Comparison of ENCODE assay signal across 14 cellular contexts in genomic region chr15:49135893-49136292, GRCh38. TPM values are rescaled to one million over a fixed set of nuclear protein-coding genes. Genes with fewer than 3 reads are reported as not detected.
A peak's percentile ranks its signal among the peaks of the same experiment; 100 is the strongest.
DNase-seq lines count a peak whose midpoint lies in the region; ATAC-seq and TF ChIP-seq lines count a peak whose summit lies in the region.
"Had no signal": no experiment of that assay in that cellular context is flagged by ENCODE, and none has a peak within 500 bp of the region (broad histone marks: within the 10 kb centered on the region; RNA-seq: fewer than 3 reads in every experiment).

No MANE protein-coding gene starts in this region.

- no peak for TF ChIP-seq EP300 in gastroesophageal sphincter (IDR thresholded peaks at IDR 0.05)

- ATAC-seq in GM19324 (IDR thresholded peaks at IDR 0.05; ENCODE audit: low FRiP score, unreplicated experiment) (no peak), gastroesophageal sphincter (no peak)
- ATAC-seq: esophagus mucosa, HCT116, left cardiac atrium had no signal

- H3K4me3 ChIP-seq in adipocyte (ENCODE audit: low read length) (no peak overlapping the region), kidney epithelial cell (ENCODE audit: low read depth, low read length) (no peak overlapping the region), gastroesophageal sphincter (no peak overlapping the region)
- H3K4me3 ChIP-seq: suprapubic skin had no signal

- H3K4me1 ChIP-seq in adipocyte (ENCODE audit: control insufficient read depth, insufficient read depth, low read length) = peaks cover 27% of the 10 kb centered on the region
- no peaks in the 10 kb centered on the region for H3K4me1 ChIP-seq in gastroesophageal sphincter
- H3K4me1 ChIP-seq: suprapubic skin had no signal

- peak; percentile 24 for DNase-seq in AG08396 (ENCODE audit: low spot score)
- DNase-seq in HS-5 (ENCODE audit: low read depth) = peak; percentile 89
- DNase-seq in adipocyte (ENCODE audit: low read depth) = peak; percentile 46
- peak; percentile 50 for DNase-seq in kidney epithelial cell (ENCODE audit: low read depth)
- DNase-seq in NCI-H146 treated with DMSO at 0.1 percent for 48 hours (lab: John Stamatoyannopoulos, UW; ENCODE audit: unreplicated experiment) = no peak
- no peak for DNase-seq in stimulated activated CD4-positive, alpha-beta T cell treated with anti-CD3 and anti-CD28 coated beads, Interleukin-2, amount 100 ng/mL, for 24 hours
- DNase-seq: activated CD4-positive, alpha-beta T cell treated with anti-CD3 and anti-CD28 coated beads, Interleukin-2, amount 50 U/mL, for 4 hours; amygdala; left cardiac atrium had no signal

- H3K9me3 ChIP-seq in adipocyte (ENCODE audit: control insufficient read depth, low read length) (no peaks in the 10 kb centered on the region), gastroesophageal sphincter (no peaks in the 10 kb centered on the region)
- H3K9me3 ChIP-seq: suprapubic skin had no signal

- TF ChIP-seq POLR2A in gastroesophageal sphincter (IDR thresholded peaks at IDR 0.05) = no peak

- H3K36me3 ChIP-seq in adipocyte (ENCODE audit: control insufficient read depth, insufficient read depth, low read length, severe bottlenecking) (peaks cover 98% of the 10 kb centered on the region), kidney epithelial cell (ENCODE audit: control insufficient read depth, insufficient read depth, low read length) (no peaks in the 10 kb centered on the region), gastroesophageal sphincter (peaks cover 0 to 98% of the 10 kb centered on the region in 2 donors)

- WGBS in gastroesophageal sphincter (ENCODE audit: low coverage in 1 of 2), 2 donors = 73 to 92% methylated on average over 3 of the region's 3 CpGs

- H3K27me3 ChIP-seq in adipocyte (replicated peaks; ENCODE audit: control insufficient read depth, insufficient read depth, low read length) = no peaks in the 10 kb centered on the region
- H3K27me3 ChIP-seq in kidney epithelial cell (ENCODE audit: control insufficient read depth, insufficient read depth, low read length) = no peaks in the 10 kb centered on the region
- H3K27me3 ChIP-seq in gastroesophageal sphincter = no peaks in the 10 kb centered on the region
- H3K27me3 ChIP-seq: suprapubic skin had no signal

- TF ChIP-seq CTCF in kidney epithelial cell (IDR thresholded peaks at IDR 0.05; ENCODE audit: insufficient read depth, low read length, poor library complexity, severe bottlenecking) = no peak
- no peak for TF ChIP-seq CTCF in gastroesophageal sphincter (IDR thresholded peaks at IDR 0.05)

- no peak overlapping the region for H3K9ac ChIP-seq in adipocyte (ENCODE audit: low read length)

- no peak overlapping the region for H3K27ac ChIP-seq in gastroesophageal sphincter
- H3K27ac ChIP-seq: suprapubic skin had no signal

RNA-seq across cellular contexts. Expression of gene COPS2, which starts 19.5 kb away (rescaled TPM):
- 35.7 and 46.1 TPM in 2 replicates for total RNA-seq in kidney epithelial cell
- total RNA-seq in gastroesophageal sphincter = 10 to 100 TPM; 64.2 to 79.1 (median 70.2) TPM

RNA-seq across cellular contexts. Expression of gene GALK2, which starts 34.2 kb away (rescaled TPM):
- total RNA-seq in kidney epithelial cell (16.4 and 28.6 TPM in 2 replicates), gastroesophageal sphincter (10 to 100 TPM; 30.0 to 54.8 (median 43.8) TPM)

Comparison
In these comparisons a context has a peak if more than half of its experiments do, and no peak if none do; other contexts are left out.
1. DNase-seq: peak in AG08396 (single experiment), HS-5 (single experiment), adipocyte (single experiment) and kidney epithelial cell (single experiment); none in NCI-H146 treated with DMSO at 0.1 percent for 48 hours (single experiment) and stimulated activated CD4-positive, alpha-beta T cell treated with anti-CD3 and anti-CD28 coated beads, Interleukin-2, amount 100 ng/mL, for 24 hours (0 of 2).